Comparison of ENCODE assay signal across 8 cellular contexts in genomic region chr12:39441189-39441962, GRCh38. TPM values are rescaled to one million over a fixed set of nuclear protein-coding genes. Genes with fewer than 3 reads are reported as not detected.
DNase-seq lines count a peak whose midpoint lies in the region; ATAC-seq and TF ChIP-seq lines count a peak whose summit lies in the region.

No MANE protein-coding gene starts in this region.

- no peaks in the 10 kb centered on the region for H3K9me2 ChIP-seq in SK-N-SH

- ATAC-seq in SK-N-SH treated with all-trans-retinoic acid at 6 μM for 48 hours (no peak), omental fat pad (ENCODE audit: low FRiP score) (no peak)
- no peak for ATAC-seq in stimulated activated effector memory CD8-positive, alpha-beta T cell treated with anti-CD3 and anti-CD28 coated beads, Interleukin-12 subunit alpha, Interleukin-12 subunit beta, amount 100 ng/mL, for 72 hours

- no peaks in the 10 kb centered on the region for H3K27me3 Mint-ChIP-seq in activated CD4-positive, alpha-beta memory T cell treated with anti-CD3 and anti-CD28 coated beads for 36 hours

- H3K9me3 ChIP-seq in SK-N-SH (no peaks in the 10 kb centered on the region), iPS-18a (ENCODE audit: control insufficient read depth, low read depth, low read length) (no peaks in the 10 kb centered on the region)

- no peaks in the 10 kb centered on the region for H4K20me1 ChIP-seq in SK-N-SH (ENCODE audit: insufficient read depth)

- peak overlapping the region; percentile 91 for H2AFZ ChIP-seq in SK-N-SH (ENCODE audit: low read depth)

- no peaks in the 10 kb centered on the region for H3K9me3 Mint-ChIP-seq in activated CD4-positive, alpha-beta memory T cell treated with anti-CD3 and anti-CD28 coated beads for 36 hours
- H3K9me3 Mint-ChIP-seq in stimulated activated effector memory CD8-positive, alpha-beta T cell treated with anti-CD3 and anti-CD28 coated beads, Interleukin-12 subunit alpha, Interleukin-12 subunit beta, amount 100 ng/mL, for 72 hours, result no peaks in the 10 kb centered on the region

- H3K4me1 ChIP-seq in SK-N-SH (ENCODE audit: control insufficient read depth in 1 of 2, insufficient read depth in 2 of 2, low read depth in 1 of 2, low read length in 1 of 2) (peaks cover 4 to 12% of the 10 kb centered on the region in 2 experiments; a peak in 2 of 4 replicates), iPS-18a (ENCODE audit: control insufficient read depth, low read depth, low read length) (peaks cover 27% of the 10 kb centered on the region)

- H3K4me3 Mint-ChIP-seq in activated CD4-positive, alpha-beta memory T cell treated with anti-CD3 and anti-CD28 coated beads for 36 hours, result peak overlapping the region; percentile 98
- peak overlapping the region; percentile 92 for H3K4me3 Mint-ChIP-seq in stimulated activated effector memory CD8-positive, alpha-beta T cell treated with anti-CD3 and anti-CD28 coated beads, Interleukin-12 subunit alpha, Interleukin-12 subunit beta, amount 100 ng/mL, for 72 hours

- H3K9ac ChIP-seq in SK-N-SH, result no peak overlapping the region
- H3K9ac ChIP-seq in iPS-18a (ENCODE audit: low read length), result peak overlapping the region; percentile 63

- 32% methylated on average over 5 of the region's 5 CpGs for WGBS in SK-N-SH (ENCODE audit: low lambda C conversion rate)

- peak overlapping the region in 1 of 2 experiments; percentile 96; a peak in 3 of 4 replicates for H3K27ac ChIP-seq in SK-N-SH (ENCODE audit: low read depth in 2 of 2, low read length in 1 of 2)
- no peak overlapping the region for H3K27ac ChIP-seq in iPS-18a (ENCODE audit: low read length)

- no peak overlapping the region for H3K27ac Mint-ChIP-seq in activated CD4-positive, alpha-beta memory T cell treated with anti-CD3 and anti-CD28 coated beads for 36 hours
- H3K27ac Mint-ChIP-seq in stimulated activated effector memory CD8-positive, alpha-beta T cell treated with anti-CD3 and anti-CD28 coated beads, Interleukin-12 subunit alpha, Interleukin-12 subunit beta, amount 100 ng/mL, for 72 hours, result peak overlapping the region; percentile 94

- H3F3A ChIP-seq in SK-N-SH (replicated peaks; ENCODE audit: insufficient read depth), result peaks cover 12% of the 10 kb centered on the region

- CTCF ChIA-PET in SK-N-SH (lab: Yijun Ruan, JAX), result interaction anchor here (0.8 to 1.9 kb wide), 6 partner anchors 8 to 250 kb away, joined by 3 to 7 read pairs (median 4); no protein-coding TSS in a partner anchor
- CTCF ChIA-PET in activated CD4-positive, alpha-beta memory T cell treated with anti-CD3 and anti-CD28 coated beads for 36 hours (lab: Charles Lee), result no interaction called here

- peak overlapping the region; percentile 98 for H3K4me2 ChIP-seq in SK-N-SH

- no peaks in the 10 kb centered on the region for H3K36me3 Mint-ChIP-seq in activated CD4-positive, alpha-beta memory T cell treated with anti-CD3 and anti-CD28 coated beads for 36 hours
- peaks cover 8% of the 10 kb centered on the region for H3K36me3 Mint-ChIP-seq in stimulated activated effector memory CD8-positive, alpha-beta T cell treated with anti-CD3 and anti-CD28 coated beads, Interleukin-12 subunit alpha, Interleukin-12 subunit beta, amount 100 ng/mL, for 72 hours

- peaks cover 4% of the 10 kb centered on the region; the same call in 1 of the 2 replicates for H3K79me2 ChIP-seq in SK-N-SH (ENCODE audit: insufficient read depth)

- H3K27me3 ChIP-seq in SK-N-SH (ENCODE audit: insufficient read depth), result no peaks in the 10 kb centered on the region
- H3K27me3 ChIP-seq in iPS-18a (ENCODE audit: control insufficient read depth, insufficient read depth, low read length), result peaks cover 8% of the 10 kb centered on the region

- intact Hi-C loops in activated CD4-positive, alpha-beta memory T cell treated with anti-CD3 and anti-CD28 coated beads for 36 hours (cut with micrococcal nuclease), result loop anchor here (5.0 to 10.0 kb wide), 2 partner anchors 127 to 251 kb away; no protein-coding TSS in a partner anchor

- TF ChIP-seq CTCF in SK-N-SH (IDR thresholded peaks at IDR 0.05), result no peak
- TF ChIP-seq CTCF in omental fat pad (IDR thresholded peaks at IDR 0.05), result no peak

- no peaks in the 10 kb centered on the region for H3K36me3 ChIP-seq in SK-N-SH (replicated peaks in 1 of 2; ENCODE audit: control insufficient read depth in 1 of 2, insufficient read depth in 2 of 2, low read length in 1 of 2)
- no peaks in the 10 kb centered on the region for H3K36me3 ChIP-seq in iPS-18a (ENCODE audit: control insufficient read depth, low read depth, low read length)

- no peak for TF ChIP-seq RAD21 in SK-N-SH (IDR thresholded peaks at IDR 0.05; ENCODE audit: low read length)

- H3K4me3 ChIP-seq in SK-N-SH (ENCODE audit: low read depth in 2 of 2, low read length in 1 of 2), result peak overlapping the region; percentile 87 to 93
- peak overlapping the region; percentile 87 for H3K4me3 ChIP-seq in iPS-18a (ENCODE audit: low read length)

- H3K4me1 Mint-ChIP-seq in activated CD4-positive, alpha-beta memory T cell treated with anti-CD3 and anti-CD28 coated beads for 36 hours (ENCODE audit: low read depth), result peaks cover 24% of the 10 kb centered on the region
- H3K4me1 Mint-ChIP-seq in stimulated activated effector memory CD8-positive, alpha-beta T cell treated with anti-CD3 and anti-CD28 coated beads, Interleukin-12 subunit alpha, Interleukin-12 subunit beta, amount 100 ng/mL, for 72 hours, result peaks cover 23% of the 10 kb centered on the region

- TF ChIP-seq EP300 in SK-N-SH (IDR thresholded peaks at IDR 0.05; ENCODE audit: borderline replicate concordance in 1 of 2, low read depth in 1 of 2, low read length in 1 of 2), result no peak

- POLR2A ChIA-PET in SK-N-SH (lab: Yijun Ruan, JAX), result interaction anchor here (1.4 to 1.8 kb wide), 3 partner anchors 21 to 58 kb away, joined by 4 to 6 read pairs (median 6); no protein-coding TSS in a partner anchor
- POLR2A ChIA-PET in activated CD4-positive, alpha-beta memory T cell treated with anti-CD3 and anti-CD28 coated beads for 36 hours (lab: Charles Lee), result interaction anchor here (1.6 kb wide), 1 partner anchor 26 kb away, joined by 3 read pairs; no protein-coding TSS in a partner anchor

- DNase-seq in SK-N-SH (no peak), omental fat pad (ENCODE audit: low spot score) (no peak), NCI-H2196 (lab: John Stamatoyannopoulos, UW; ENCODE audit: unreplicated experiment) (no peak), NCI-H146 (lab: John Stamatoyannopoulos, UW) (no peak)
- DNase-seq in activated CD4-positive, alpha-beta memory T cell treated with anti-CD3 and anti-CD28 coated beads for 36 hours, result no peak
- DNase-seq in stimulated activated effector memory CD8-positive, alpha-beta T cell treated with anti-CD3 and anti-CD28 coated beads, Interleukin-12 subunit alpha, Interleukin-12 subunit beta, amount 100 ng/mL, for 72 hours (ENCODE audit: low spot score in 2 of 2), result no peak

TF ChIP-seq in SK-N-SH, 30 proteins besides CTCF, POLR2A, EP300 and RAD21:
- TF ChIP-seq FOXM1 (IDR thresholded peaks at IDR 0.05; ENCODE audit: low read depth) (no peak), NFIC (IDR thresholded peaks at IDR 0.05; ENCODE audit: borderline replicate concordance) (no peak), FOXJ3 (CRISPR knock-in tag; IDR thresholded peaks at IDR 0.05) (no peak), MXI1 (IDR thresholded peaks at IDR 0.05; ENCODE audit: low read depth, low read length) (no peak; the same call in 1 of the 2 replicates), EZH2phosphoT487 (IDR thresholded peaks at IDR 0.05; ENCODE audit: borderline replicate concordance, low read depth) (no peak), GABPA (IDR thresholded peaks at IDR 0.05; ENCODE audit: low read depth) (no peak), YY1 (IDR thresholded peaks at IDR 0.05; ENCODE audit: low read depth) (no peak)

TF ChIP-seq in SK-N-SH treated with all-trans-retinoic acid at 6 μM for 48 hours, 23 proteins besides CTCF, POLR2A, EP300 and RAD21 (continues in another document):
- no peak for TF ChIP-seq ZFP30 (CRISPR knock-in tag; IDR thresholded peaks at IDR 0.05)
- TF ChIP-seq ISL1 (CRISPR knock-in tag; IDR thresholded peaks at IDR 0.05), result no peak
- no peak for TF ChIP-seq POU6F1 (CRISPR knock-in tag; IDR thresholded peaks at IDR 0.05; ENCODE audit: borderline replicate concordance, low read depth)
- no peak for TF ChIP-seq BACH2 (CRISPR knock-in tag; IDR thresholded peaks at IDR 0.05; ENCODE audit: borderline replicate concordance)
- no peak for TF ChIP-seq CREB5 (CRISPR knock-in tag; IDR thresholded peaks at IDR 0.05; ENCODE audit: low read depth)
- TF ChIP-seq PPARA (CRISPR knock-in tag; IDR thresholded peaks at IDR 0.05; ENCODE audit: borderline replicate concordance), result no peak
- no peak for TF ChIP-seq RARB (CRISPR knock-in tag; IDR thresholded peaks at IDR 0.05)
- no peak for TF ChIP-seq ZC3H10 (CRISPR knock-in tag; IDR thresholded peaks at IDR 0.05)
- no peak for TF ChIP-seq ARNTL (CRISPR knock-in tag; IDR thresholded peaks at IDR 0.05; ENCODE audit: borderline replicate concordance, low read depth)
- TF ChIP-seq OSR1 (CRISPR knock-in tag; IDR thresholded peaks at IDR 0.05), result no peak

RNA-seq across cellular contexts. Expression of gene KIF21A, which starts 1.5 kb away (rescaled TPM):
- 3.6 and 7.2 TPM in 2 replicates for polyA plus RNA-seq in SK-N-SH (2012; rRNA removed)
- polyA plus RNA-seq in SK-N-SH (2012; cell fraction: cytosol; rRNA removed), result 8.8 and 11.7 TPM in 2 replicates
- 5.3 and 9.8 TPM in 2 replicates for polyA plus RNA-seq in SK-N-SH (2012; cell fraction: nucleus; rRNA removed)
- 10 to 100 TPM; 28.5 to 30.5 TPM for total RNA-seq in activated CD4-positive, alpha-beta memory T cell treated with anti-CD3 and anti-CD28 coated beads for 36 hours
- total RNA-seq in omental fat pad, result 10 to 100 TPM; 22.5 to 65.5 (median 33.5) TPM
